ENCODE assay signal across 11 cellular contexts in the genomic region with DNA sequence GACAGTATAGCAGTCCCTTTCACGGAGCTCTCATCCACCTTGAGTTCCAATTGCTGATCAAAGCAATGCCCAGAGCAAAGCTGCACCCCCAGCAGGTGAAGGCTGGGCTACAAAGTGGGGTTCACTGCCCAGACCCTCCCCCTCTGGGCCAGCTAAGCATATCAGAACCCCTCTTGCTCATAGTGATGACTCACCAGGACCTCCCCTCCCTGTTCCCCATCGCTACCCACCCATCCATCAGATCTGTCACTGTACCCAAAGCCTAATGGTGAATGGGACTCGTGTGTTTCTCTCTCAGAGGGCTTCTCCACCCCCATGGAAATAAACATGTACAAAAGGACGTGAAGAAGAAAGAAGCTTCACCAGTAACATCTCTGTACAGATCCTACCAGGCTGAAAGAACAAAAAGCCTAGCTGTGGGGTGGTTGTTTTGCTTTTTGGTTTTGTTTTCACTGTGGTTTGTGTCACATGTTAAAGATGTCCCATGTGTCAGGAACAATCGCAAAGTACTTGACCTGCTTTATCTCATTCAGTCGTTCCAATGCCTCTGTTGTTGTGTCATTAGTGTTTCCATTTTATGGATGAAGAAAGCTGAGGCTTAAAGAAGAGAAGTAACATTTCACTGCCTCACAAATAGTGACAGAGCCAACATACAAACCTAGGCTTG.
DNase-seq lines count a peak whose midpoint lies in the region; ATAC-seq lines count a peak whose summit lies in the region.
"Had no signal": no experiment of that assay in that cellular context is flagged by ENCODE, and none has a peak within 500 bp of the region (broad histone marks: within the 10 kb centered on the region; RNA-seq: fewer than 3 reads in every experiment).

No MANE protein-coding gene starts in this region.

- no peak overlapping the region for H2AK5ac ChIP-seq in trophoblast cell (ENCODE audit: low read length)

- H3K18ac ChIP-seq in trophoblast cell (ENCODE audit: low read length) = no peak overlapping the region

- CTCF ChIA-PET in activated CD4-positive, alpha-beta memory T cell treated with anti-CD3 and anti-CD28 coated beads, Interleukin-2, amount 10 ng/mL, durations not matched to agents 7 days and 5 days (lab: Charles Lee) = interaction anchor here (0.7 to 1.5 kb wide), 3 partner anchors 9 to 75 kb away, joined by 3 to 5 read pairs (median 3); no protein-coding TSS in a partner anchor

- peak overlapping the region; percentile 3 for H2BK12ac ChIP-seq in trophoblast cell (ENCODE audit: low read length)

- POLR2A ChIA-PET in activated CD4-positive, alpha-beta memory T cell treated with anti-CD3 and anti-CD28 coated beads, Interleukin-2, amount 10 ng/mL, durations not matched to agents 7 days and 5 days (lab: Charles Lee) = interaction anchor here (1.0 to 2.9 kb wide), 6 partner anchors 21 to 797 kb away, joined by 3 to 13 read pairs (median 4); no protein-coding TSS in a partner anchor

- no peaks in the 10 kb centered on the region for H3K27me3 ChIP-seq in trophoblast cell (ENCODE audit: insufficient read depth, low read length)
- H3K27me3 ChIP-seq: thyroid gland had no signal

- H3K36me3 Mint-ChIP-seq in activated CD4-positive, alpha-beta memory T cell treated with anti-CD3 and anti-CD28 coated beads, Interleukin-2, amount 10 ng/mL, durations not matched to agents 7 days and 5 days (ENCODE audit: low read depth) = no peaks in the 10 kb centered on the region

- peak overlapping the region; percentile 21 for H2BK120ac ChIP-seq in trophoblast cell (ENCODE audit: insufficient read depth, low read length, poor library complexity)

- no peak overlapping the region for H2BK5ac ChIP-seq in trophoblast cell (ENCODE audit: low read depth, low read length, poor library complexity)

- no peaks in the 10 kb centered on the region for H3K79me2 ChIP-seq in trophoblast cell (ENCODE audit: control insufficient read depth, insufficient read depth, low read length, poor library complexity)

- peak overlapping the region; percentile 42 for H3K4me3 Mint-ChIP-seq in activated CD4-positive, alpha-beta memory T cell treated with anti-CD3 and anti-CD28 coated beads, Interleukin-2, amount 10 ng/mL, durations not matched to agents 7 days and 5 days

- H3K4me2 ChIP-seq in trophoblast cell (ENCODE audit: low read length) = no peak overlapping the region

- H3K79me1 ChIP-seq in trophoblast cell (ENCODE audit: low read length) = peaks cover 2% of the 10 kb centered on the region

- H3K27ac Mint-ChIP-seq in activated CD4-positive, alpha-beta memory T cell treated with anti-CD3 and anti-CD28 coated beads, Interleukin-2, amount 10 ng/mL, durations not matched to agents 7 days and 5 days = peak overlapping the region; percentile 65

- no peak overlapping the region for H3K27ac ChIP-seq in trophoblast cell (ENCODE audit: low read depth, low read length)
- H3K27ac ChIP-seq: 22Rv1, dorsolateral prefrontal cortex, thyroid gland had no signal

- no peak overlapping the region for H3K4me3 ChIP-seq in trophoblast cell (ENCODE audit: low read depth, low read length)
- H3K4me3 ChIP-seq: dorsolateral prefrontal cortex, thyroid gland had no signal

- no peak for DNase-seq in activated CD4-positive, CD25-positive, alpha-beta regulatory T cell (lab: John Stamatoyannopoulos, UW)
- DNase-seq in activated CD4-positive, alpha-beta memory T cell treated with anti-CD3 and anti-CD28 coated beads, Interleukin-2, amount 10 ng/mL, durations not matched to agents 7 days and 5 days = peak; percentile 34
- no peak for DNase-seq in trophoblast cell
- no peak for DNase-seq in 8988T
- no peak for DNase-seq in Kasumi-1 (lab: John Stamatoyannopoulos, UW)
- DNase-seq in effector CD8-positive, alpha-beta T cell (lab: John Stamatoyannopoulos, UW) = no peak
- DNase-seq: dorsolateral prefrontal cortex, thyroid gland had no signal

- peaks cover 45% of the 10 kb centered on the region for H3K4me1 Mint-ChIP-seq in activated CD4-positive, alpha-beta memory T cell treated with anti-CD3 and anti-CD28 coated beads, Interleukin-2, amount 10 ng/mL, durations not matched to agents 7 days and 5 days

- H3K9ac ChIP-seq in trophoblast cell (ENCODE audit: low read length) = no peak overlapping the region

- no CpG with 5 or more reads among the region's 6 CpGs for WGBS in trophoblast cell (ENCODE audit: extremely low coverage, insufficient coverage, insufficient read length)

- H3K4ac ChIP-seq in trophoblast cell (ENCODE audit: low read depth, low read length) = no peak overlapping the region

- H3K9me3 ChIP-seq in trophoblast cell (ENCODE audit: insufficient read depth, low read depth, low read length) = peaks cover 2% of the 10 kb centered on the region
- H3K9me3 ChIP-seq: thyroid gland had no signal

- H4K8ac ChIP-seq in trophoblast cell (ENCODE audit: low read depth, low read length) = no peak overlapping the region

- peak; percentile 41 to 57 for ATAC-seq in activated CD4-positive, CD25-positive, alpha-beta regulatory T cell treated with anti-CD3 and anti-CD28 coated beads, Interleukin-2, amount 50 U/mL, for 24 hours
- ATAC-seq in HG02798 (IDR thresholded peaks at IDR 0.05; ENCODE audit: poor library complexity, unreplicated experiment) = peak; percentile 72

- H3K4me1 ChIP-seq in trophoblast cell (ENCODE audit: control insufficient read depth in 1 of 2, insufficient read depth in 2 of 2, low read length in 2 of 2) = peaks cover 11 to 20% of the 10 kb centered on the region in 2 experiments

- peaks cover 21% of the 10 kb centered on the region for H3K27me3 Mint-ChIP-seq in activated CD4-positive, alpha-beta memory T cell treated with anti-CD3 and anti-CD28 coated beads, Interleukin-2, amount 10 ng/mL, durations not matched to agents 7 days and 5 days

- H3K36me3 ChIP-seq in trophoblast cell (ENCODE audit: control insufficient read depth in 1 of 2, insufficient read depth in 2 of 2, low read length in 2 of 2) = no peaks in the 10 kb centered on the region
- H3K36me3 ChIP-seq: thyroid gland had no signal

- peak overlapping the region; percentile 4 for H3K14ac ChIP-seq in trophoblast cell (ENCODE audit: low read length)

- H4K91ac ChIP-seq in trophoblast cell (ENCODE audit: low read depth, low read length) = peak overlapping the region; percentile 30

- H3K23ac ChIP-seq in trophoblast cell (ENCODE audit: low read length) = no peak overlapping the region

- no peaks in the 10 kb centered on the region for H3K9me3 Mint-ChIP-seq in activated CD4-positive, alpha-beta memory T cell treated with anti-CD3 and anti-CD28 coated beads, Interleukin-2, amount 10 ng/mL, durations not matched to agents 7 days and 5 days

- no peak overlapping the region for H4K12ac ChIP-seq in trophoblast cell (ENCODE audit: low read depth, low read length)

- no peak overlapping the region for H2AFZ ChIP-seq in trophoblast cell (ENCODE audit: insufficient read depth, low read length, poor library complexity)
